In the genomic region with DNA sequence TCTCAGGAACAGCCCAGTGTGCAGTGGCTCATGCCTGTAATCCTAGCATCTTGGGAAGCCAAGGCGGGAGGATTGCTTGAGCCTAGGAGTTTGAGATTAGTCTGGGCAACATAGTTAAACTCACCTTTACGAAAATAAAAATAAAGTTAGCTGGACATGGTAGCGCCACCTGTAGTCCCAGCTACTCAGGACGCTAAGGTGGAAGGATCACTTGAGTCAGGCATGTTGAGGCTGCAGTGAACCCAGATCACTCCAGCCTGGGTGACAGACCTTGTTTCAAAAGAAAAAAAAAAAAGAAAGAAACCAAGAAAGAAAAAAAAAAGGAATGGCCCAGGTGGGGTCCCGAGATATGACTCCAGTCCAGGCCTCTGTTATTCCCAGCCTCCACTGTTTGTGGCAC, we compare ENCODE assay signal across 18 cellular contexts.
A peak's percentile ranks its signal among the peaks of the same experiment; 100 is the strongest.
DNase-seq lines count a peak whose midpoint lies in the region; ATAC-seq and TF ChIP-seq lines count a peak whose summit lies in the region.
"Had no signal": no experiment of that assay in that cellular context is flagged by ENCODE, and none has a peak within 500 bp of the region (broad histone marks: within the 10 kb centered on the region; RNA-seq: fewer than 3 reads in every experiment).

No MANE protein-coding gene starts in this region.

- H3K4me1 Mint-ChIP-seq in Caco-2 (ENCODE audit: low read depth, unreplicated experiment) (peaks cover 9% of the 10 kb centered on the region), GM23338 (peaks cover 2% of the 10 kb centered on the region; the same call in 2 of the 3 replicates), WTC11 (peaks cover 3% of the 10 kb centered on the region), neural crest cell (peaks cover 4% of the 10 kb centered on the region)
- H3K4me1 Mint-ChIP-seq: CD8-positive, alpha-beta memory T cell had no signal

- peaks cover 12% of the 10 kb centered on the region for H4K20me1 ChIP-seq in GM23338 (replicated peaks; ENCODE audit: insufficient read depth)
- H4K20me1 ChIP-seq: BLaER1 had no signal

- H3K27ac ChIP-seq in GM23338 (ENCODE audit: low read depth) (no peak overlapping the region), left ventricle myocardium inferior (replicated peaks) (no peak overlapping the region)
- H3K27ac ChIP-seq: BLaER1 had no signal

- H3K4me3 ChIP-seq in Caco-2 (ENCODE audit: low read depth, low read length) = no peak overlapping the region
- no peak overlapping the region for H3K4me3 ChIP-seq in GM23338
- no peak overlapping the region for H3K4me3 ChIP-seq in left ventricle myocardium inferior
- H3K4me3 ChIP-seq: BLaER1 had no signal

- H3K4me1 ChIP-seq in Caco-2 (no peaks in the 10 kb centered on the region), GM23338 (ENCODE audit: insufficient read depth) (no peaks in the 10 kb centered on the region), left ventricle myocardium inferior (peaks cover 2% of the 10 kb centered on the region)
- H3K4me1 ChIP-seq: BE2C, BLaER1 had no signal

- intact Hi-C loops in Caco-2 (cut with micrococcal nuclease; ENCODE audit: unreplicated experiment) (loop anchor here (2.0 kb wide), 1 partner anchor 96 kb away; no protein-coding TSS in a partner anchor), left ventricle myocardium inferior (cut with micrococcal nuclease) (no loop called here)

- DNase-seq in Caco-2 (no peak), GM23338 (ENCODE audit: low spot score) (no peak), WTC11 (ENCODE audit: low spot score) (no peak), neural crest cell (ENCODE audit: low read depth, low spot score) (no peak), left ventricle myocardium inferior (no peak)
- DNase-seq: 8988T; BE2C; C1 segment of cervical spinal cord; Calu3; CD4-positive, alpha-beta memory T cell; CD8-positive, alpha-beta memory T cell; COR-L47; DMS79 treated with DMSO at 0.1 percent for 48 hours had no signal

- BruUV-seq in Caco-2 (replicated peaks; lab: Mats Ljungman, UMichigan) = no TSS peak

- H3K9me3 ChIP-seq in Caco-2 (no peaks in the 10 kb centered on the region), left ventricle myocardium inferior (replicated peaks) (no peaks in the 10 kb centered on the region)

- no peaks in the 10 kb centered on the region for H3K27me3 ChIP-seq in Caco-2 (replicated peaks; ENCODE audit: control insufficient read depth, insufficient read depth, low read length)
- H3K27me3 ChIP-seq in GM23338 (ENCODE audit: insufficient read depth) = no peaks in the 10 kb centered on the region
- H3K27me3 ChIP-seq in left ventricle myocardium inferior (ENCODE audit: low read depth) = no peaks in the 10 kb centered on the region
- H3K27me3 ChIP-seq: BE2C, BLaER1 had no signal

- no peaks in the 10 kb centered on the region for H3K27me3 Mint-ChIP-seq in Caco-2 (ENCODE audit: insufficient read depth, unreplicated experiment)
- H3K27me3 Mint-ChIP-seq in GM23338 (ENCODE audit: insufficient read depth, low read depth, poor library complexity) = peaks cover 3% of the 10 kb centered on the region
- H3K27me3 Mint-ChIP-seq in WTC11 (ENCODE audit: low read depth) = no peaks in the 10 kb centered on the region
- no peaks in the 10 kb centered on the region for H3K27me3 Mint-ChIP-seq in neural crest cell (ENCODE audit: low read depth)
- H3K27me3 Mint-ChIP-seq: CD4-positive, alpha-beta memory T cell; CD4-positive, CD25-positive, alpha-beta regulatory T cell had no signal

- no peak overlapping the region for H3K4me2 ChIP-seq in GM23338
- H3K4me2 ChIP-seq: BLaER1 had no signal

- no peak overlapping the region for H2AFZ ChIP-seq in GM23338

- peaks cover 14% of the 10 kb centered on the region; the same call in 1 of the 2 replicates for H3K79me2 ChIP-seq in GM23338 (replicated peaks; ENCODE audit: insufficient read depth)

- CTCF ChIA-PET in Caco-2 (lab: Charles Lee) (no interaction called here), WTC11 (lab: Charles Lee) (interaction anchor here (0.7 to 1.8 kb wide), 12 partner anchors 9 to 805 kb away, joined by 3 to 11 read pairs (median 3); no protein-coding TSS in a partner anchor)

- TF ChIP-seq CTCF in Caco-2 (IDR thresholded peaks at IDR 0.05; ENCODE audit: insufficient read depth in 1 of 2, low read depth in 1 of 2, low read length in 1 of 2, severe bottlenecking in 1 of 2, unreplicated experiment in 1 of 2) = no peak
- TF ChIP-seq CTCF in GM23338 (conservative IDR thresholded peaks at IDR 0.05; ENCODE audit: low read depth in 2 of 2) = peak; percentile 21 to 47; a peak in 3 of 4 replicates
- TF ChIP-seq CTCF in WTC11 (IDR thresholded peaks at IDR 0.05) = no peak
- no peak for TF ChIP-seq CTCF in neural crest cell (conservative IDR thresholded peaks at IDR 0.05)
- no peak for TF ChIP-seq CTCF in left ventricle myocardium inferior (IDR thresholded peaks at IDR 0.05; ENCODE audit: borderline replicate concordance)

- H3F3A ChIP-seq in GM23338 (replicated peaks; ENCODE audit: low read depth) = no peaks in the 10 kb centered on the region

- H3K27ac Mint-ChIP-seq in Caco-2 (ENCODE audit: unreplicated experiment) (peak overlapping the region; percentile 21), GM23338 (no peak overlapping the region), WTC11 (no peak overlapping the region), neural crest cell (ENCODE audit: unreplicated experiment) (peak overlapping the region; percentile 19)
- H3K27ac Mint-ChIP-seq: CD4-positive, alpha-beta memory T cell; CD4-positive, CD25-positive, alpha-beta regulatory T cell had no signal

- peaks cover 1% of the 10 kb centered on the region for H3K36me3 ChIP-seq in Caco-2 (ENCODE audit: control insufficient read depth, insufficient read depth, low read length)
- H3K36me3 ChIP-seq in GM23338 (ENCODE audit: insufficient read depth) = no peaks in the 10 kb centered on the region
- H3K36me3 ChIP-seq in left ventricle myocardium inferior = peaks cover 17% of the 10 kb centered on the region

- ATAC-seq in GM23338 = peak; percentile 50
- peak; percentile 52 for ATAC-seq in WTC11
- no peak for ATAC-seq in HG03139 (IDR thresholded peaks at IDR 0.05; ENCODE audit: unreplicated experiment)
- ATAC-seq in GM19328 (IDR thresholded peaks at IDR 0.05; ENCODE audit: unreplicated experiment) = no peak

- H3K9me3 Mint-ChIP-seq in Caco-2 (ENCODE audit: unreplicated experiment) (no peaks in the 10 kb centered on the region), GM23338 (peaks cover 18% of the 10 kb centered on the region), WTC11 (peaks cover 18% of the 10 kb centered on the region), neural crest cell (no peaks in the 10 kb centered on the region)
- H3K9me3 Mint-ChIP-seq: CD4-positive, alpha-beta memory T cell; CD4-positive, CD25-positive, alpha-beta regulatory T cell; CD8-positive, alpha-beta memory T cell had no signal

- POLR2A ChIA-PET in Caco-2 (lab: Charles Lee) = no interaction called here
- POLR2A ChIA-PET in WTC11 (lab: Charles Lee) = interaction anchor here (1.0 kb wide), 1 partner anchor 18 kb away, joined by 3 read pairs; no protein-coding TSS in a partner anchor

- peaks cover 23% of the 10 kb centered on the region for H3K36me3 Mint-ChIP-seq in Caco-2 (ENCODE audit: insufficient read depth, unreplicated experiment)
- peaks cover 26% of the 10 kb centered on the region for H3K36me3 Mint-ChIP-seq in GM23338 (ENCODE audit: low read depth)
- H3K36me3 Mint-ChIP-seq in WTC11 = peaks cover 26% of the 10 kb centered on the region
- peaks cover 11% of the 10 kb centered on the region for H3K36me3 Mint-ChIP-seq in neural crest cell (ENCODE audit: low read depth)

- no peak overlapping the region for H3K4me3 Mint-ChIP-seq in Caco-2 (ENCODE audit: unreplicated experiment)
- no peak overlapping the region for H3K4me3 Mint-ChIP-seq in GM23338
- no peak overlapping the region for H3K4me3 Mint-ChIP-seq in WTC11
- no peak overlapping the region for H3K4me3 Mint-ChIP-seq in neural crest cell
- H3K4me3 Mint-ChIP-seq: CD14-positive monocyte; CD4-positive, alpha-beta memory T cell; CD4-positive, CD25-positive, alpha-beta regulatory T cell; CD8-positive, alpha-beta memory T cell had no signal

- H3K9me2 ChIP-seq in GM23338 (ENCODE audit: insufficient read depth) = no peaks in the 10 kb centered on the region

TF ChIP-seq in GM23338, 12 proteins besides CTCF, POLR2A, EP300 and RAD21 (continues in another document):
- TF ChIP-seq POLR2AphosphoS5 (IDR thresholded peaks at IDR 0.05; ENCODE audit: low read depth) (no peak), JUNB (IDR thresholded peaks at IDR 0.05; ENCODE audit: unreplicated experiment) (no peak), ZNF331 (CRISPR knock-in tag; IDR thresholded peaks at IDR 0.05; ENCODE audit: low read depth) (no peak), EZH2 (IDR thresholded peaks at IDR 0.05; ENCODE audit: low read depth, unreplicated experiment) (no peak)

TF ChIP-seq in WTC11, 78 proteins besides CTCF, POLR2A, EP300 and RAD21 (continues in another document):
- TF ChIP-seq CREM (CRISPR knock-in tag; IDR thresholded peaks at IDR 0.05) (no peak), FOXK1 (CRISPR knock-in tag; IDR thresholded peaks at IDR 0.05) (no peak), KAT7 (CRISPR knock-in tag; IDR thresholded peaks at IDR 0.05; ENCODE audit: borderline replicate concordance) (no peak), JAZF1 (CRISPR knock-in tag; IDR thresholded peaks at IDR 0.05) (no peak)
- TF ChIP-seq, protein P1, sequence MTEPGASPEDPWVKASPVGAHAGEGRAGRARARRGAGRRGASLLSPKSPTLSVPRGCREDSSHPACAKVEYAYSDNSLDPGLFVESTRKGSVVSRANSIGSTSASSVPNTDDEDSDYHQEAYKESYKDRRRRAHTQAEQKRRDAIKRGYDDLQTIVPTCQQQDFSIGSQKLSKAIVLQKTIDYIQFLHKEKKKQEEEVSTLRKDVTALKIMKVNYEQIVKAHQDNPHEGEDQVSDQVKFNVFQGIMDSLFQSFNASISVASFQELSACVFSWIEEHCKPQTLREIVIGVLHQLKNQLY (CRISPR knock-in tag; IDR thresholded peaks at IDR 0.05) = no peak
- TF ChIP-seq, protein P2, sequence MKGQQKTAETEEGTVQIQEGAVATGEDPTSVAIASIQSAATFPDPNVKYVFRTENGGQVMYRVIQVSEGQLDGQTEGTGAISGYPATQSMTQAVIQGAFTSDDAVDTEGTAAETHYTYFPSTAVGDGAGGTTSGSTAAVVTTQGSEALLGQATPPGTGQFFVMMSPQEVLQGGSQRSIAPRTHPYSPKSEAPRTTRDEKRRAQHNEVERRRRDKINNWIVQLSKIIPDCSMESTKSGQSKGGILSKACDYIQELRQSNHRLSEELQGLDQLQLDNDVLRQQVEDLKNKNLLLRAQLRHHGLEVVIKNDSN (CRISPR knock-in tag; IDR thresholded peaks at IDR 0.05) = no peak
- TF ChIP-seq, protein P3, sequence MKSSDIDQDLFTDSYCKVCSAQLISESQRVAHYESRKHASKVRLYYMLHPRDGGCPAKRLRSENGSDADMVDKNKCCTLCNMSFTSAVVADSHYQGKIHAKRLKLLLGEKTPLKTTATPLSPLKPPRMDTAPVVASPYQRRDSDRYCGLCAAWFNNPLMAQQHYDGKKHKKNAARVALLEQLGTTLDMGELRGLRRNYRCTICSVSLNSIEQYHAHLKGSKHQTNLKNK (CRISPR knock-in tag; IDR thresholded peaks at IDR 0.05) = no peak

Comparison
In these comparisons a context has a peak if more than half of its experiments do, and no peak if none do; other contexts are left out.
1. H3K27ac Mint-ChIP-seq: peak in Caco-2 (single experiment) and neural crest cell (single experiment); none in GM23338 (single experiment) and WTC11 (single experiment).
2. CTCF ChIP-seq: peak in GM23338 (2 of 2); none in Caco-2 (0 of 2), WTC11 (single experiment), neural crest cell (single experiment) and left ventricle myocardium inferior (single experiment).
3. ATAC-seq: peak in GM23338 (single experiment) and WTC11 (single experiment); none in HG03139 (single experiment) and GM19328 (single experiment).